ENCODE assay signal across 19 cellular contexts in the genomic region with DNA sequence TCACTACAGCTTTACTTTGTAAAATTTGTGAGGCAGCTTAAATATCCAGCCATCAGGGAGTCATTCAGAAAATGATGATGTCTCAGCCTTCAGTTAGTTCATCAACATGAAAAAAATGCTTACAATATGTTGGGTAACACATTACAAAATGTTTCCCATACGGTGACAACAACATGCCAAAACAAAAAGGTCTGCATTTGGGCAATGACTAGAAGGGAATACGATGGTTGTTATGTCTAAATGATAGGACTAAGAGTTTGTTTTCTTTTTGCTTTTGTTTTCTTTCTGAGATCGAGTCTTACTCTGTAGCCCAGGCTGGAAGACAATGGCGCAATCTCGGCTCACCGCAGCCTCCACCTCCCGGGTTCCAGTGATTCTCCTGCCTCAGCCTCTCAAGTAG. TPM values are rescaled to one million over a fixed set of nuclear protein-coding genes. Genes with fewer than 3 reads are reported as not detected.
"Had no signal": no experiment of that assay in that cellular context is flagged by ENCODE, and none has a peak within 500 bp of the region (broad histone marks: within the 10 kb centered on the region; RNA-seq: fewer than 3 reads in every experiment).

No MANE protein-coding gene starts in this region.

- H3K4me3 ChIP-seq: lower lobe of right lung, thyroid gland had no signal

- FAIRE-seq: TTC549 had no signal

- H3K9me3 ChIP-seq: lower lobe of right lung, thyroid gland had no signal

- H3K36me3 ChIP-seq: lower lobe of right lung, thyroid gland had no signal

- H3K27ac ChIP-seq: lower lobe of right lung, thyroid gland had no signal

- H3K27me3 ChIP-seq: thyroid gland had no signal

- H3K4me1 ChIP-seq: thyroid gland had no signal

- ATAC-seq: activated T-helper 17 cell treated with anti-CD3 and anti-CD28 coated beads, Interleukin-2, amount 50 U/mL, for 72 hours; esophagus mucosa; left cardiac atrium; lower lobe of right lung; right cardiac atrium; stimulated activated effector memory CD8-positive, alpha-beta T cell treated with anti-CD3 and anti-CD28 coated beads, Interleukin-12 subunit alpha, Interleukin-12 subunit beta, amount 100 ng/mL, for 72 hours; T-helper 17 cell had no signal

- DNase-seq: activated B cell treated with CpG ODN at 0.5 μM for 24 hours; activated CD4-positive, alpha-beta T cell treated with anti-CD3 and anti-CD28 coated beads, Interleukin-2, amount 10 ng/mL, durations not matched to agents 7 days and 5 days; activated naive CD4-positive, alpha-beta T cell treated with anti-CD3 and anti-CD28 coated beads, Interleukin-2, amount 50 U/mL, for 16 hours; activated T-cell treated with anti-CD3 and anti-CD28 coated beads for 4 hours; amygdala; cerebellar nuclear complex; immature natural killer cell; left cardiac atrium; lower lobe of right lung; naive B cell; right cardiac atrium; T-helper 17 cell; thyroid gland had no signal

RNA-seq across cellular contexts. Expression of a gene that starts 46.9 kb away (rescaled TPM):
- total RNA-seq: activated CD4-positive, alpha-beta T cell treated with anti-CD3 and anti-CD28 coated beads, Interleukin-2, amount 10 ng/mL, durations not matched to agents 7 days and 5 days; activated CD8-positive, alpha-beta memory T cell treated with anti-CD3 and anti-CD28 coated beads for 36 hours; progenitor cell of endocrine pancreas had no signal
